8 cellular contexts compared by ENCODE assay signal in genomic region chr17:27323538-27324212, GRCh38. TPM values are rescaled to one million over a fixed set of nuclear protein-coding genes. Genes with fewer than 3 reads are reported as not detected.
DNase-seq lines count a peak whose midpoint lies in the region; ATAC-seq, FAIRE-seq and TF ChIP-seq lines count a peak whose summit lies in the region.
"Had no signal": no experiment of that assay in that cellular context is flagged by ENCODE, and none has a peak within 500 bp of the region (broad histone marks: within the 10 kb centered on the region; RNA-seq: fewer than 3 reads in every experiment).

No MANE protein-coding gene starts in this region.

- peaks cover 7 to 13% of the 10 kb centered on the region in 2 experiments; a peak in 4 of 5 replicates for H3K4me1 ChIP-seq in K562 (replicated peaks in 1 of 2; ENCODE audit: control insufficient read depth in 2 of 2, insufficient read depth in 2 of 2, low read length in 2 of 2)
- H3K4me1 ChIP-seq in hepatocyte (ENCODE audit: insufficient read depth), result peaks cover 6% of the 10 kb centered on the region
- H3K4me1 ChIP-seq in thoracic aorta (ENCODE audit: control insufficient read depth in 1 of 2, low read depth in 2 of 2), result peaks cover 10 to 37% of the 10 kb centered on the region in 2 donors

- peak overlapping the region in 1 of 2 experiments; percentile 3; a peak in 2 of 4 replicates for H3K9ac ChIP-seq in K562 (ENCODE audit: insufficient read depth in 1 of 2, low read depth in 2 of 2, low read length in 2 of 2)

- peak overlapping the region; percentile 44 for H3K4me2 ChIP-seq in K562 (ENCODE audit: insufficient read depth, low read length)
- H3K4me2 ChIP-seq in hepatocyte, result peak overlapping the region; percentile 41

- H4K20me1 ChIP-seq in K562 (replicated peaks; ENCODE audit: control insufficient read depth, insufficient read depth, low read length), result no peaks in the 10 kb centered on the region
- no peaks in the 10 kb centered on the region for H4K20me1 ChIP-seq in hepatocyte (ENCODE audit: insufficient read depth, poor library complexity, severe bottlenecking)

- intact Hi-C loops in K562 (cut with micrococcal nuclease), result loop anchor here (5.0 kb wide), 1 partner anchor 76 kb away; no protein-coding TSS in a partner anchor

- H3K27me3 ChIP-seq in K562 (ENCODE audit: control insufficient read depth in 2 of 2, insufficient read depth in 2 of 2, low read length in 2 of 2) (no peaks in the 10 kb centered on the region), hepatocyte (no peaks in the 10 kb centered on the region), thoracic aorta (replicated peaks; ENCODE audit: insufficient read depth) (no peaks in the 10 kb centered on the region)

- H3K36me3 ChIP-seq in K562 (ENCODE audit: control insufficient read depth, insufficient read depth, low read length) (peaks cover 4% of the 10 kb centered on the region; the same call in 2 of the 3 replicates), hepatocyte (replicated peaks; ENCODE audit: insufficient read depth, low read depth) (no peaks in the 10 kb centered on the region), thoracic aorta (no peaks in the 10 kb centered on the region)

- in situ Hi-C loops in K562 (cut with MboI), result no loop called here

- peak; percentile 94 for ATAC-seq in K562
- ATAC-seq in thoracic aorta (ENCODE audit: insufficient number of reproducible peaks, low FRiP score, low read depth), result no peak
- no peak for ATAC-seq in GM21723 (IDR thresholded peaks at IDR 0.05; ENCODE audit: unreplicated experiment)
- no peak for ATAC-seq in HG02885 (IDR thresholded peaks at IDR 0.05; ENCODE audit: poor library complexity, unreplicated experiment)
- no peak for ATAC-seq in HG02981 (IDR thresholded peaks at IDR 0.05; ENCODE audit: unreplicated experiment)

- POLR2A ChIA-PET in K562 (lab: Yijun Ruan, JAX), result interaction anchor here (1.0 to 2.2 kb wide), 3 partner anchors 9 to 29 kb away, joined by 3 to 8 read pairs (median 6); partner anchors contain the start of gene WSB1

- TF ChIP-seq RAD21 in K562 (CRISPR knock-in tag; conservative IDR thresholded peaks at IDR 0.05 in 1 of 2, IDR thresholded peaks at IDR 0.05 in 1 of 2), result no peak

- FAIRE-seq in K562 (lab: Jason Lieb, UNC), result peak; percentile 49

- no peaks in the 10 kb centered on the region for H3K79me2 ChIP-seq in K562 (ENCODE audit: control insufficient read depth, insufficient read depth, low read length)
- no peaks in the 10 kb centered on the region for H3K79me2 ChIP-seq in hepatocyte

- TF ChIP-seq EP300 in K562 (IDR thresholded peaks at IDR 0.05; ENCODE audit: low read length), result 0 out of 2 replicates have a peak, but pooled peaks have one; percentile 5

- no peaks in the 10 kb centered on the region for H3K9me3 ChIP-seq in K562 (replicated peaks; ENCODE audit: control insufficient read depth, insufficient read depth, low read depth, low read length)
- H3K9me3 ChIP-seq in hepatocyte (ENCODE audit: low read depth), result no peaks in the 10 kb centered on the region
- H3K9me3 ChIP-seq in thoracic aorta, result no peaks in the 10 kb centered on the region

- TF ChIP-seq POLR2A in K562 (conservative IDR thresholded peaks at IDR 0.05), result no peak

- TF ChIP-seq CTCF in K562 (IDR thresholded peaks at IDR 0.05 in 2 of 3, conservative IDR thresholded peaks at IDR 0.05 in 1 of 3; ENCODE audit: insufficient read depth in 2 of 3, low read depth in 1 of 3, low read length in 3 of 3) (no peak), hepatocyte (IDR thresholded peaks at IDR 0.05; ENCODE audit: poor library complexity) (no peak), thoracic aorta (IDR thresholded peaks at IDR 0.05) (no peak)

- WGBS in K562 (ENCODE audit: insufficient coverage, low coverage, missing lambda C conversion rate), result 9% methylated on average over 7 of the region's 7 CpGs
- 38% methylated on average over 7 of the region's 7 CpGs for WGBS in hepatocyte (ENCODE audit: low lambda C conversion rate, missing lambda C conversion rate)

- H3K4me3 ChIP-seq in K562, result no peak overlapping the region
- no peak overlapping the region for H3K4me3 ChIP-seq in hepatocyte
- H3K4me3 ChIP-seq in thoracic aorta, result no peak overlapping the region
- H3K4me3 ChIP-seq: SK-N-MC had no signal

- CTCF ChIA-PET in K562 (lab: Yijun Ruan, JAX; ENCODE audit: low intra/inter-chr PET ratio), result no interaction called here

- no peaks in the 10 kb centered on the region for H3K9me1 ChIP-seq in K562 (ENCODE audit: control insufficient read depth, insufficient read depth, low read length)

- H3K9me2 ChIP-seq in hepatocyte (replicated peaks; ENCODE audit: insufficient read depth), result no peaks in the 10 kb centered on the region

- H3K27ac ChIP-seq in K562 (ENCODE audit: extremely low read depth, low read depth, low read length) (no peak overlapping the region), hepatocyte (peak overlapping the region; percentile 60), thoracic aorta (peak overlapping the region in 1 of 2 donors; percentile 43)
- H3K27ac ChIP-seq: SK-N-MC had no signal

- DNase-seq in HUDEP-2 (lab: John Stamatoyannopoulos, UW; ENCODE audit: unreplicated experiment in 76 of 76) (peak in 49 of 76 experiments; percentile 2 to 54 (median 26)), K562 (ENCODE audit: extremely low read depth in 1 of 4, low spot score in 3 of 4) (peak; percentile 46 to 77 (median 56)), hepatocyte (ENCODE audit: low spot score) (peak; percentile 80), thoracic aorta (ENCODE audit: low spot score) (peak; percentile 21)

- peak overlapping the region; percentile 47 for H2AFZ ChIP-seq in K562 (ENCODE audit: low read depth, low read length)
- no peak overlapping the region for H2AFZ ChIP-seq in hepatocyte

- no TSS peak for BruUV-seq in K562 (replicated peaks; lab: Mats Ljungman, UMichigan)

TF ChIP-seq in K562, 482 proteins besides CTCF, POLR2A, EP300 and RAD21 (continues in another document):
- no peak for TF ChIP-seq ZNF431 (CRISPR knock-in tag; IDR thresholded peaks at IDR 0.05)
- no peak for TF ChIP-seq ASH1L (IDR thresholded peaks at IDR 0.05; ENCODE audit: borderline replicate concordance, low read depth, partially characterized antibody)
- 0 out of 2 replicates have a peak, but pooled peaks have one; percentile 39 for TF ChIP-seq MTA1 (IDR thresholded peaks at IDR 0.05; ENCODE audit: borderline replicate concordance)
- no peak for TF ChIP-seq REST (CRISPR knock-in tag; IDR thresholded peaks at IDR 0.05; ENCODE audit: low read depth)
- TF ChIP-seq CEBPB (tag; IDR thresholded peaks at IDR 0.05), result no peak
- no peak for TF ChIP-seq ZNF184 (CRISPR knock-in tag; IDR thresholded peaks at IDR 0.05)
- TF ChIP-seq FOXA3 (CRISPR knock-in tag; conservative IDR thresholded peaks at IDR 0.05 in 1 of 2, IDR thresholded peaks at IDR 0.05 in 1 of 2), result 0 out of 4 replicates have a peak, but pooled peaks of 1 of the 2 experiments have one; percentile 19

RNA-seq across cellular contexts. Expression of gene WSB1, which starts 29.8 kb away (rescaled TPM):
- total RNA-seq in K562 (2011; cell fraction: chromatin; rRNA removed; ENCODE audit: low replicate concordance), result 209 and 630 TPM in 2 replicates
- 107 and 151 TPM in 2 replicates for total RNA-seq in K562 (2011; cell fraction: nucleolus; rRNA removed)
- total RNA-seq in K562 (2011; cell fraction: nucleoplasm; rRNA removed), result 261 and 301 TPM in 2 replicates
- total RNA-seq in K562 (2014; rRNA removed) (51.1 and 51.8 TPM in 2 replicates), K562 (2014; rRNA removed; fragmentation: Illumina TruSeq; extraction: Trizol) (91.0 and 106 TPM in 2 replicates), K562 (2015; rRNA removed; fragmentation: Illumina TruSeq; extraction: Trizol) (68.1 and 75.0 TPM in 2 replicates), K562 (2021) (91.7 and 100 TPM in 2 replicates), hepatocyte (179 and 214 TPM in 2 replicates), thoracic aorta (100 to 1,000 TPM; 214 to 284 TPM)
- polyA plus RNA-seq in K562 (2011; rRNA removed) (164 and 229 TPM in 2 replicates), K562 (2014; fragmentation: Illumina TruSeq; extraction: Trizol) (81.1 and 94.7 TPM in 2 replicates), K562 (2014; fragmentation: Nextera tagmentation; extraction: Ambion mirVana) (10 to 100 TPM; 22.8 to 29.8 TPM), K562 (2014; rRNA removed) (118 and 163 TPM in 2 replicates), hepatocyte (161 and 206 TPM in 2 replicates)
- polyA plus RNA-seq in K562 (2011; cell fraction: cytosol; rRNA removed), result 131 and 284 TPM in 2 replicates
- polyA plus RNA-seq in K562 (2011; cell fraction: nucleus; rRNA removed), result 372 and 557 TPM in 2 replicates
- polyA plus RNA-seq in K562 (2012), result 64.3 and 80.1 TPM in 2 replicates
- 83.8 and 95.9 TPM in 2 replicates for polyA minus RNA-seq in K562 (2011; rRNA and poly(A)+ RNA removed)
- polyA minus RNA-seq in K562 (2011; cell fraction: cytosol; rRNA and poly(A)+ RNA removed), result 38.2 and 47.6 TPM in 2 replicates
- 92.9 and 111 TPM in 2 replicates for polyA minus RNA-seq in K562 (2011; cell fraction: nucleus; rRNA and poly(A)+ RNA removed)

Comparison
In these comparisons a context has a peak if more than half of its experiments do, and no peak if none do; other contexts are left out.
1. DNase-seq: peak in every context shown above with its lines; median percentile 80 in hepatocyte; 56 in K562; 26 in HUDEP-2; 21 in thoracic aorta.